ENCODE assay signal across 12 cellular contexts in genomic region chr1:171224257-171224656, GRCh38. TPM values are rescaled to one million over a fixed set of nuclear protein-coding genes. Genes with fewer than 3 reads are reported as not detected.
DNase-seq lines count a peak whose midpoint lies in the region; FAIRE-seq and TF ChIP-seq lines count a peak whose summit lies in the region.
"Not testable (repeated sequence)": the region's sequence is repeated elsewhere in the genome, so short reads cannot be mapped to it uniquely, and the experiment has no call there.
"Had no signal": no experiment of that assay in that cellular context is flagged by ENCODE, and none has a peak within 500 bp of the region (broad histone marks: within the 10 kb centered on the region; RNA-seq: fewer than 3 reads in every experiment).

No MANE protein-coding gene starts in this region.

- CTCF ChIA-PET in mammary epithelial cell (lab: Charles Lee; ENCODE audit: low non-redundant PET): interaction anchor here (0.6 kb wide), 1 partner anchor 46 kb away, joined by 3 read pairs; no protein-coding TSS in a partner anchor

- WGBS in mammary epithelial cell (ENCODE audit: low coverage, missing lambda C conversion rate): 97% methylated on average over 4 of the region's 4 CpGs
- 60 to 74% methylated on average over 4 of the region's 4 CpGs for WGBS in esophagus, 2 donors
- WGBS in stomach, 5 donors: 35 to 69% (median 48%) methylated on average over 4 of the region's 4 CpGs

- H3K4me2 ChIP-seq in mammary epithelial cell (ENCODE audit: insufficient read depth, low read depth, low read length): peak overlapping the region; percentile 36

- dilution Hi-C loops in mammary epithelial cell (cut with HindIII; ENCODE audit: low sequenced_read_pairs): not testable (repeated sequence)

- not testable (repeated sequence) for H3K4me3 Mint-ChIP-seq in nephron

- not testable (repeated sequence) for H3K9me3 ChIP-seq in mammary epithelial cell (replicated peaks; ENCODE audit: insufficient read depth, low read length); esophagus (ENCODE audit: control insufficient read depth in 2 of 2, insufficient read depth in 1 of 2, low read depth in 1 of 2, low read length in 1 of 2); stomach

- peak overlapping the region; percentile 79 for H2AFZ ChIP-seq in mammary epithelial cell (ENCODE audit: low read depth, low read length)

- not testable (repeated sequence) for TF ChIP-seq POLR2A in GM12892 (IDR thresholded peaks at IDR 0.05; ENCODE audit: low read depth, low read length); stomach (IDR thresholded peaks at IDR 0.05)

- peak; percentile 82 for FAIRE-seq in GM12892 (lab: Jason Lieb, UNC)

- TF ChIP-seq EP300 in stomach (IDR thresholded peaks at IDR 0.05): not testable (repeated sequence)

- H3K4me1 ChIP-seq in mammary epithelial cell (ENCODE audit: insufficient read depth, low read length): peaks cover 39% of the 10 kb centered on the region
- not testable (repeated sequence) for H3K4me1 ChIP-seq in esophagus (ENCODE audit: control insufficient read depth in 2 of 2, insufficient read depth in 2 of 2, low read length in 1 of 2)
- peaks cover 4 to 50% (median 29%) of the 10 kb centered on the region in 4 donors for H3K4me1 ChIP-seq in stomach

- H3K36me3 ChIP-seq in mammary epithelial cell (ENCODE audit: insufficient read depth, low read length); esophagus (ENCODE audit: control insufficient read depth in 2 of 2, insufficient read depth in 2 of 2, low read length in 1 of 2); stomach: not testable (repeated sequence)

- not testable (repeated sequence) for BruUV-seq in mammary epithelial cell (replicated peaks; lab: Mats Ljungman, UMichigan)

- not testable (repeated sequence) for H3K9me3 Mint-ChIP-seq in nephron

- H3K27ac Mint-ChIP-seq in nephron: peak overlapping the region in 2 of 3 experiments; percentile 55 to 89

- not testable (repeated sequence) for TF ChIP-seq CTCF in mammary epithelial cell (conservative IDR thresholded peaks at IDR 0.05 in 1 of 2, IDR thresholded peaks at IDR 0.05 in 1 of 2; ENCODE audit: extremely low read depth in 1 of 2, insufficient read depth in 1 of 2, low read depth in 1 of 2, low read length in 2 of 2); nephron (IDR thresholded peaks at IDR 0.05; ENCODE audit: unreplicated experiment in 3 of 3); stomach (IDR thresholded peaks at IDR 0.05)

- H3K27me3 Mint-ChIP-seq in nephron (ENCODE audit: low read depth): not testable (repeated sequence)

- H3K79me2 ChIP-seq in mammary epithelial cell (ENCODE audit: insufficient read depth, low read length): not testable (repeated sequence)

- peaks cover 44% of the 10 kb centered on the region for H3K4me1 Mint-ChIP-seq in nephron

- H4K20me1 ChIP-seq in mammary epithelial cell (ENCODE audit: insufficient read depth, low read length): not testable (repeated sequence)

- H3K27ac ChIP-seq in mammary epithelial cell (ENCODE audit: insufficient read depth, low read depth, low read length) (peak overlapping the region; percentile 37), esophagus (ENCODE audit: low read depth in 2 of 2, low read length in 1 of 2) (peak overlapping the region; percentile 35 to 81), stomach (peak overlapping the region; percentile 78 to 93 (median 86))

- H3K9ac ChIP-seq in mammary epithelial cell (ENCODE audit: insufficient read depth, low read length): not testable (repeated sequence)

- intact Hi-C loops in mammary epithelial cell (cut with micrococcal nuclease); stomach (cut with DNase I; ENCODE audit: low total_unique reads): not testable (repeated sequence)

- DNase-seq in GM12892 (ENCODE audit: insufficient read length); stomach: not testable (repeated sequence)
- DNase-seq in MV-4-11 (lab: John Stamatoyannopoulos, UW): peak; percentile 77
- DNase-seq in SIG-M5 treated with dmso at 0.1 percent for 504 hours (lab: John Stamatoyannopoulos, UW; ENCODE audit: unreplicated experiment): peak; percentile 67
- peak; percentile 20 for DNase-seq in mammary epithelial cell

- in situ Hi-C loops in mammary epithelial cell (cut with MboI; ENCODE audit: low sequenced_read_pairs in 2 of 2): not testable (repeated sequence)

- H3K36me3 Mint-ChIP-seq in nephron (ENCODE audit: low read depth): not testable (repeated sequence)

- H3K27me3 ChIP-seq in mammary epithelial cell (ENCODE audit: insufficient read depth, low read length); esophagus (ENCODE audit: control insufficient read depth in 1 of 2, insufficient read depth in 2 of 2, low read length in 2 of 2); stomach: not testable (repeated sequence)

- H3K4me3 ChIP-seq in mammary epithelial cell (replicated peaks in 1 of 3; ENCODE audit: insufficient read depth in 1 of 3, low read depth in 2 of 3, low read length in 3 of 3); esophagus (ENCODE audit: low read depth in 1 of 2, low read length in 2 of 2); stomach: not testable (repeated sequence)

RNA-seq across cellular contexts. Expression of gene FMO1, which starts 24.0 kb away (rescaled TPM):
- not detected for polyA plus RNA-seq in GM12892 (2012; ENCODE audit: missing spikeins)
- total RNA-seq in mammary epithelial cell (under 1 TPM in 1 of 2 donors, not detected in 1; 0.67 TPM), stomach (1 to 10 TPM in 1 of 5 donors, not detected in 4; 1.8 TPM)
- polyA plus RNA-seq in mammary epithelial cell (not detected), esophagus (1 to 10 TPM; 1.3 to 1.9 TPM), stomach (1 to 10 TPM; 1.4 to 3.2 (median 2.6) TPM)
- polyA minus RNA-seq in mammary epithelial cell: not detected
- total RNA-seq: A673; CD8-positive, alpha-beta memory T cell; GM23338; HT1080; SJSA1 had no signal
- polyA plus RNA-seq: CD8-positive, alpha-beta memory T cell had no signal

RNA-seq across cellular contexts. Expression of gene FMO2, which starts 39.2 kb away (rescaled TPM):
- polyA plus RNA-seq in GM12892 (2012; ENCODE audit: missing spikeins): not detected
- total RNA-seq in mammary epithelial cell (under 1 TPM in 1 of 2 donors, not detected in 1; 0.17 TPM), stomach (10 to 100 TPM in 2 of 5 donors, 1 to 10 TPM in 2, not detected in 1; 5.1 to 47.3 (median 9.6) TPM)
- polyA plus RNA-seq in mammary epithelial cell (not detected), esophagus (10 to 100 TPM; 50.5 to 95.4 TPM), stomach (1 to 10 TPM; 2.8 to 5.8 (median 5.2) TPM)
- not detected for polyA minus RNA-seq in mammary epithelial cell
- total RNA-seq: A673; CD8-positive, alpha-beta memory T cell; GM23338; HT1080; SJSA1 had no signal
- polyA plus RNA-seq: CD8-positive, alpha-beta memory T cell had no signal

Comparison
In these comparisons a context has a peak if more than half of its experiments do, and no peak if none do; other contexts are left out.
1. RNA of gene FMO2, which starts 39.2 kb away (polyA plus RNA-seq): 50.5 to 95.4 TPM in esophagus; 2.8 to 5.8 TPM in stomach and not detected in mammary epithelial cell (single experiment); every median in the first group is over 4 times any median in the second.
2. Peak in every context shown above with its lines, with median percentiles within 50 percentile points of each other: H3K27ac ChIP-seq.